16 cellular contexts compared by ENCODE assay signal in genomic region chr7:5380350-5381210, GRCh38.
"Had no signal": no experiment of that assay in that cellular context is flagged by ENCODE, and none has a peak within 500 bp of the region (broad histone marks: within the 10 kb centered on the region; RNA-seq: fewer than 3 reads in every experiment).

No MANE protein-coding gene starts in this region.

- H3K27ac Mint-ChIP-seq: activated T-helper 1 cell treated with anti-CD3 and anti-CD28 coated beads, Interleukin-12 subunit alpha, Interleukin-12 subunit beta, Interleukin-2, Interleukin-4 antibody, amounts not matched to agents 30 ng/mL and 10 ng/mL and 1 ng/mL, durations not matched to agents 14 hours and 24 hours and 36 hours had no signal

- H3K27me3 Mint-ChIP-seq: activated CD4-positive, alpha-beta T cell treated with anti-CD3 and anti-CD28 coated beads, Interleukin-2, amount 10 ng/mL, durations not matched to agents 7 days and 5 days had no signal

- H3K9me3 Mint-ChIP-seq: activated CD4-positive, alpha-beta T cell treated with anti-CD3 and anti-CD28 coated beads, Interleukin-2, amount 10 ng/mL, durations not matched to agents 7 days and 5 days; activated T-helper 1 cell treated with anti-CD3 and anti-CD28 coated beads, Interleukin-12 subunit alpha, Interleukin-12 subunit beta, Interleukin-2, Interleukin-4 antibody, amounts not matched to agents 30 ng/mL and 10 ng/mL and 1 ng/mL, durations not matched to agents 14 hours and 24 hours and 36 hours; endodermal cell; nephron had no signal

- DNase-seq: activated CD4-positive, alpha-beta T cell treated with anti-CD3 and anti-CD28 coated beads, Interleukin-2, amount 10 ng/mL, durations not matched to agents 7 days and 5 days; activated CD4-positive, CD25-positive, alpha-beta regulatory T cell; activated naive CD4-positive, alpha-beta T cell treated with Interleukin-2 at 50 U/mL for 16 hours; anterior cingulate cortex; cerebellar nuclear complex; endodermal cell; gastrocnemius medialis; mammary epithelial cell; stimulated activated CD4-positive, alpha-beta T cell treated with anti-CD3 and anti-CD28 coated beads, Interleukin-4, amount 100 ng/mL, for 4 hours; stimulated activated CD8-positive, alpha-beta memory T cell treated with anti-CD3 and anti-CD28 coated beads, Interleukin-4, amount 100 ng/mL, for 48 hours; SW 1271; uterus had no signal

- H3K4me3 Mint-ChIP-seq: activated CD4-positive, alpha-beta T cell treated with anti-CD3 and anti-CD28 coated beads, Interleukin-2, amount 10 ng/mL, durations not matched to agents 7 days and 5 days; activated T-helper 1 cell treated with anti-CD3 and anti-CD28 coated beads, Interleukin-12 subunit alpha, Interleukin-12 subunit beta, Interleukin-2, Interleukin-4 antibody, amounts not matched to agents 30 ng/mL and 10 ng/mL and 1 ng/mL, durations not matched to agents 14 hours and 24 hours and 36 hours; endodermal cell; nephron had no signal

- ATAC-seq: gastrocnemius medialis, left lobe of liver, right cardiac atrium had no signal
